In genomic region chr11:86934263-86934932, GRCh38 we compare ENCODE assay signal across 1 cellular context.
TF ChIP-seq lines count a peak whose summit lies in the region.

No MANE protein-coding gene starts in this region.

TF ChIP-seq in HEK293, 187 proteins besides CTCF, POLR2A, EP300 and RAD21 (continued from another document):
- TF ChIP-seq PRDM10 (tag by site-specific recombination; IDR thresholded peaks at IDR 0.05) (peak; percentile 61; the same call in 1 of the 2 replicates), KLF16 (tag by site-specific recombination; IDR thresholded peaks at IDR 0.05) (no peak), ZNF335 (tag by site-specific recombination; conservative IDR thresholded peaks at IDR 0.05) (peak; percentile 48), ZNF600 (tag by site-specific recombination; IDR thresholded peaks at IDR 0.05) (no peak), ZNF24 (tag by site-specific recombination; IDR thresholded peaks at IDR 0.05) (no peak), ZNF16 (tag by site-specific recombination; IDR thresholded peaks at IDR 0.05; ENCODE audit: low read depth) (no peak), ZNF37A (tag by site-specific recombination; IDR thresholded peaks at IDR 0.05) (no peak), ZEB2 (tag by site-specific recombination; IDR thresholded peaks at IDR 0.05) (no peak), PBX3 (CRISPR knock-in tag; IDR thresholded peaks at IDR 0.05) (no peak), ZNF23 (tag by site-specific recombination; IDR thresholded peaks at IDR 0.05; ENCODE audit: borderline replicate concordance) (no peak), TSHZ1 (tag by site-specific recombination; IDR thresholded peaks at IDR 0.05; ENCODE audit: borderline replicate concordance) (no peak), ZFP3 (tag by site-specific recombination; IDR thresholded peaks at IDR 0.05; ENCODE audit: low read depth) (no peak), ZNF768 (tag by site-specific recombination; IDR thresholded peaks at IDR 0.05) (no peak), ZNF366 (tag by site-specific recombination; conservative IDR thresholded peaks at IDR 0.05) (peak; percentile 13; the same call in 1 of the 2 replicates), ZNF654 (tag by site-specific recombination; IDR thresholded peaks at IDR 0.05; ENCODE audit: low read depth) (no peak), ZNF112 (tag by site-specific recombination; IDR thresholded peaks at IDR 0.05) (no peak), KLF9 (tag by site-specific recombination; IDR thresholded peaks at IDR 0.05; ENCODE audit: low read depth) (no peak), OVOL3 (tag by site-specific recombination; IDR thresholded peaks at IDR 0.05) (no peak), TCF7L2 (IDR thresholded peaks at IDR 0.05; ENCODE audit: borderline replicate concordance, low read depth, low read length) (peak; percentile 61; the same call in 1 of the 2 replicates), WT1 (tag by site-specific recombination; IDR thresholded peaks at IDR 0.05) (0 out of 2 replicates have a peak, but pooled peaks have one; percentile 36), ZFP37 (tag by site-specific recombination; IDR thresholded peaks at IDR 0.05) (no peak), MZF1 (tag by site-specific recombination; IDR thresholded peaks at IDR 0.05; ENCODE audit: borderline replicate concordance) (0 out of 2 replicates have a peak, but pooled peaks have one; percentile 30), ZNF791 (tag by site-specific recombination; IDR thresholded peaks at IDR 0.05) (no peak), ZNF239 (tag by site-specific recombination; IDR thresholded peaks at IDR 0.05) (no peak)
- TF ChIP-seq, protein P1, sequence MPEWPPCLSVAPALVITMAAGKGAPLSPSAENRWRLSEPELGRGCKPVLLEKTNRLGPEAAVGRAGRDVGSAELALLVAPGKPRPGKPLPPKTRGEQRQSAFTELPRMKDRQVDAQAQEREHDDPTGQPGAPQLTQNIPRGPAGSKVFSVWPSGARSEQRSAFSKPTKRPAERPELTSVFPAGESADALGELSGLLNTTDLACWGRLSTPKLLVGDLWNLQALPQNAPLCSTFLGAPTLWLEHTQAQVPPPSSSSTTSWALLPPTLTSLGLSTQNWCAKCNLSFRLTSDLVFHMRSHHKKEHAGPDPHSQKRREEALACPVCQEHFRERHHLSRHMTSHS (tag by site-specific recombination; IDR thresholded peaks at IDR 0.05): no peak
TF ChIP-seq in HEK293: peak in this region for 6.
